Comparison of ENCODE assay signal across 11 cellular contexts in the genomic region with DNA sequence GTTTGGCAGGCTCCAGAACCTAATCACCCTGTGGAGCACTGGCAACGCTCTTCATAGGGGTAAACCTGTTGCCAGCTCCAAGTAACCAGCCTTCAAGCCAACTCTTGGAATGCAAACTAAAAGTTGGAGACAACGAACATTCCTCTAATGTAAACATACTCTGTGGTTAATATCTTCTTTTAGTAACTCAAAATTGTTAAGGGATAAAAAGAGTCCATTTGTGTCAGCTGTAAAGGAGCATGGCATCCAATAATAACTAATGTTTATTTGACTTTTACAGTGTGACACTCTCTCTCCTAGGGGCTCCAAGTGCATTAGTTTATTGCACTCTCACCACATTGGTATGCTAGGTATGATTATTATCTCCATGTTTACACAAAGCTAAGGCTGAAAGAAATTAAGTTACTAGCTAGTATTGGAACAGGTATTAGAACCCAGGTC. TPM values are rescaled to one million over a fixed set of nuclear protein-coding genes. Genes with fewer than 3 reads are reported as not detected.
DNase-seq lines count a peak whose midpoint lies in the region; ATAC-seq, FAIRE-seq and TF ChIP-seq lines count a peak whose summit lies in the region.
"Had no signal": no experiment of that assay in that cellular context is flagged by ENCODE, and none has a peak within 500 bp of the region (broad histone marks: within the 10 kb centered on the region; RNA-seq: fewer than 3 reads in every experiment).

No MANE protein-coding gene starts in this region.

- H2BK15ac ChIP-seq in H1 (ENCODE audit: low read length) = no peak overlapping the region

- H3F3A ChIP-seq in GM23338 (replicated peaks; ENCODE audit: low read depth) = peaks cover 18% of the 10 kb centered on the region; the same call in 1 of the 2 replicates

- intact Hi-C loops in pancreas (cut with DNase I) = no loop called here

- TF ChIP-seq RAD21 in H1 (IDR thresholded peaks at IDR 0.05 in 1 of 2, conservative IDR thresholded peaks at IDR 0.05 in 1 of 2; ENCODE audit: low read depth in 2 of 2, low read length in 2 of 2) = no peak

- no peak for DNase-seq in GM23338 (ENCODE audit: low spot score)
- DNase-seq in NCI-H446 (lab: John Stamatoyannopoulos, UW) = peak; percentile 45 to 80
- no peak for DNase-seq in H1 (ENCODE audit: low read depth in 1 of 2, low spot score in 2 of 2)
- DNase-seq in pancreas = peak in 1 of 6 donors; percentile 22
- no peak for DNase-seq in DMS 273 treated with DMSO at 0.1 percent for 48 hours (lab: John Stamatoyannopoulos, UW)
- DNase-seq in activated naive CD4-positive, alpha-beta T cell treated with Interleukin-2 at 50 U/mL for 16 hours = no peak
- DNase-seq in activated CD8-positive, alpha-beta memory T cell treated with anti-CD3 and anti-CD28 coated beads, Interleukin-2, amount 10 ng/mL, durations not matched to agents 7 days and 5 days = no peak
- DNase-seq: activated naive CD8-positive, alpha-beta T cell treated with anti-CD3 and anti-CD28 coated beads, Interleukin-2, amount 10 ng/mL, durations not matched to agents 7 days and 5 days; NCI-H1092 had no signal

- TF ChIP-seq CTCF in GM23338 (conservative IDR thresholded peaks at IDR 0.05; ENCODE audit: low read depth in 2 of 2) (no peak), H1 (IDR thresholded peaks at IDR 0.05; ENCODE audit: control extremely low read depth in 1 of 3, insufficient read depth in 1 of 3, low read depth in 1 of 3, low read length in 3 of 3) (no peak), pancreas (IDR thresholded peaks at IDR 0.05) (no peak)

- H3K27ac Mint-ChIP-seq in GM23338 = no peak overlapping the region
- no peak overlapping the region for H3K27ac Mint-ChIP-seq in activated CD8-positive, alpha-beta memory T cell treated with anti-CD3 and anti-CD28 coated beads, Interleukin-2, amount 10 ng/mL, durations not matched to agents 7 days and 5 days
- H3K27ac Mint-ChIP-seq: activated naive CD8-positive, alpha-beta T cell treated with anti-CD3 and anti-CD28 coated beads, Interleukin-2, amount 10 ng/mL, durations not matched to agents 7 days and 5 days; nephron had no signal

- no peak overlapping the region for H2BK5ac ChIP-seq in H1 (ENCODE audit: low read depth, low read length)

- H3K4me3 ChIP-seq in GM23338 (no peak overlapping the region), H1 (ENCODE audit: extremely low read depth in 1 of 4, insufficient read depth in 2 of 4, low read depth in 3 of 4, low read length in 4 of 4) (no peak overlapping the region), pancreas (no peak overlapping the region)

- H2BK12ac ChIP-seq in H1 (ENCODE audit: low read depth, low read length) = no peak overlapping the region

- no peak overlapping the region for H3K18ac ChIP-seq in H1 (ENCODE audit: extremely low read depth, low read length)

- no peak overlapping the region for H4K8ac ChIP-seq in H1 (ENCODE audit: extremely low read depth, insufficient read depth, low read length)

- H3K4me1 ChIP-seq in GM23338 (ENCODE audit: insufficient read depth) = peaks cover 74% of the 10 kb centered on the region
- H3K4me1 ChIP-seq in H1 (replicated peaks in 1 of 4; ENCODE audit: control insufficient read depth in 3 of 4, insufficient read depth in 4 of 4, low read length in 3 of 4) = peaks cover 7 to 32% (median 20%) of the 10 kb centered on the region in 4 experiments
- peaks cover 0 to 3% (median 0%) of the 10 kb centered on the region in 3 donors for H3K4me1 ChIP-seq in pancreas

- H4K5ac ChIP-seq in H1 (ENCODE audit: insufficient read length, low read depth, low read length) = no peak overlapping the region

- 0 out of 2 replicates have a peak overlapping the region, but pooled peaks have one; percentile 4 for H3K4me2 ChIP-seq in GM23338
- no peak overlapping the region for H3K4me2 ChIP-seq in H1 (ENCODE audit: insufficient read depth in 1 of 2, low read depth in 2 of 2, low read length in 2 of 2)

- no peaks in the 10 kb centered on the region for H3K79me1 ChIP-seq in H1 (ENCODE audit: low read depth, low read length)

- H3K4me3 Mint-ChIP-seq in GM23338 = no peak overlapping the region
- H3K4me3 Mint-ChIP-seq in activated CD8-positive, alpha-beta memory T cell treated with anti-CD3 and anti-CD28 coated beads, Interleukin-2, amount 10 ng/mL, durations not matched to agents 7 days and 5 days = no peak overlapping the region
- H3K4me3 Mint-ChIP-seq: activated naive CD8-positive, alpha-beta T cell treated with anti-CD3 and anti-CD28 coated beads, Interleukin-2, amount 10 ng/mL, durations not matched to agents 7 days and 5 days; nephron had no signal

- no peak overlapping the region for H3K27ac ChIP-seq in GM23338 (ENCODE audit: low read depth)
- H3K27ac ChIP-seq in H1 (ENCODE audit: low read depth, low read length) = no peak overlapping the region
- H3K27ac ChIP-seq in pancreas = peak overlapping the region in 1 of 4 donors; percentile 42

- H3K9me3 Mint-ChIP-seq in GM23338 = 0 out of 3 replicates have a peak, but pooled peaks cover 3% of the 10 kb centered on the region
- H3K9me3 Mint-ChIP-seq in activated CD8-positive, alpha-beta memory T cell treated with anti-CD3 and anti-CD28 coated beads, Interleukin-2, amount 10 ng/mL, durations not matched to agents 7 days and 5 days (ENCODE audit: low read depth) = no peaks in the 10 kb centered on the region
- H3K9me3 Mint-ChIP-seq: activated naive CD8-positive, alpha-beta T cell treated with anti-CD3 and anti-CD28 coated beads, Interleukin-2, amount 10 ng/mL, durations not matched to agents 7 days and 5 days; nephron had no signal

- FAIRE-seq in H1 (lab: Jason Lieb, UNC) (no peak), pancreas (lab: Jason Lieb, UNC) (no peak)

- H3K79me2 ChIP-seq in GM23338 (replicated peaks; ENCODE audit: insufficient read depth) (no peaks in the 10 kb centered on the region), H1 (ENCODE audit: control insufficient read depth in 1 of 2, insufficient read depth in 2 of 2, low read length in 2 of 2) (no peaks in the 10 kb centered on the region)

- H3K27me3 ChIP-seq in GM23338 (ENCODE audit: insufficient read depth) (peaks cover 34% of the 10 kb centered on the region), H1 (replicated peaks in 1 of 4; ENCODE audit: control insufficient read depth in 3 of 4, extremely low read depth in 1 of 4, insufficient read depth in 3 of 4, low read length in 3 of 4) (peaks cover 0 to 31% (median 19%) of the 10 kb centered on the region in 4 experiments; a peak in 6 of 7 replicates), pancreas (no peaks in the 10 kb centered on the region)

- H4K91ac ChIP-seq in H1 (replicated peaks; ENCODE audit: insufficient read length, low read length) = no peak overlapping the region

- peaks cover 53% of the 10 kb centered on the region for H3K4me1 Mint-ChIP-seq in GM23338
- peaks cover 10% of the 10 kb centered on the region for H3K4me1 Mint-ChIP-seq in activated CD8-positive, alpha-beta memory T cell treated with anti-CD3 and anti-CD28 coated beads, Interleukin-2, amount 10 ng/mL, durations not matched to agents 7 days and 5 days

- CTCF ChIA-PET in H1 (lab: Charles Lee; ENCODE audit: partially characterized antibody) = interaction anchor here (0.6 to 7.4 kb wide), 5 partner anchors 11 to 505 kb away, joined by 3 to 61 read pairs (median 3); no protein-coding TSS in a partner anchor
- CTCF ChIA-PET in activated CD8-positive, alpha-beta memory T cell treated with anti-CD3 and anti-CD28 coated beads, Interleukin-2, amount 10 ng/mL, durations not matched to agents 7 days and 5 days (lab: Charles Lee) = no interaction called here

- no peak overlapping the region for H3K23ac ChIP-seq in H1 (ENCODE audit: insufficient read length)

- WGBS in H1 (ENCODE audit: extremely low coverage in 1 of 2, insufficient coverage in 1 of 2, insufficient read length in 1 of 2, insufficient replicate concordance in 2 of 2, low coverage in 1 of 2, low lambda C conversion rate in 2 of 2, missing lambda C conversion rate in 1 of 2), 2 experiments = 87% methylated on average over 2 of the region's 2 CpGs; no CpG with 5 or more reads in 1 of the 2 experiments
- WGBS in pancreas, 2 donors = 14 to 15% methylated on average over 2 of the region's 2 CpGs

- no peak overlapping the region for H3K4ac ChIP-seq in H1 (replicated peaks; ENCODE audit: insufficient read length, low read depth, low read length)

- H3K36me3 ChIP-seq in GM23338 (ENCODE audit: insufficient read depth) = no peaks in the 10 kb centered on the region
- no peaks in the 10 kb centered on the region for H3K36me3 ChIP-seq in H1 (ENCODE audit: control insufficient read depth in 2 of 4, insufficient read depth in 4 of 4, low read length in 3 of 4)
- no peaks in the 10 kb centered on the region for H3K36me3 ChIP-seq in pancreas

- TF ChIP-seq EP300 in H1 (IDR thresholded peaks at IDR 0.05; ENCODE audit: borderline replicate concordance in 1 of 2, low read depth in 2 of 2, low read length in 2 of 2) = no peak

- no peaks in the 10 kb centered on the region for H3K9me2 ChIP-seq in GM23338 (ENCODE audit: insufficient read depth)

- TF ChIP-seq POLR2A in H1 (IDR thresholded peaks at IDR 0.05; ENCODE audit: control extremely low read depth in 1 of 2, low read depth in 2 of 2, low read length in 2 of 2) = no peak

- H3K9ac ChIP-seq in H1 (replicated peaks in 1 of 4; ENCODE audit: extremely low read depth in 1 of 4, low read depth in 3 of 4, low read length in 3 of 4) = no peak overlapping the region

- no peak overlapping the region for H2BK120ac ChIP-seq in H1 (replicated peaks; ENCODE audit: low read depth, low read length)

- H2BK20ac ChIP-seq in H1 (ENCODE audit: low read length) = peak overlapping the region; percentile 68; the same call in 1 of the 2 replicates

- ATAC-seq in GM23338 = no peak
- peak in 3 of 4 donors; percentile 39 to 55 (median 48) for ATAC-seq in pancreas
- ATAC-seq in activated CD8-positive, alpha-beta memory T cell treated with anti-CD3 and anti-CD28 coated beads, Interleukin-2, amount 10 ng/mL, durations not matched to agents 7 days and 5 days = no peak
- ATAC-seq: sciatic nerve had no signal

- no peaks in the 10 kb centered on the region for H4K20me1 ChIP-seq in GM23338 (replicated peaks; ENCODE audit: insufficient read depth)
- H4K20me1 ChIP-seq in H1 (replicated peaks in 1 of 2; ENCODE audit: control insufficient read depth in 1 of 2, insufficient read depth in 2 of 2, low read length in 2 of 2) = no peaks in the 10 kb centered on the region

- no peak overlapping the region for H2AK5ac ChIP-seq in H1 (ENCODE audit: low read depth, low read length)

- no peak overlapping the region for H3K56ac ChIP-seq in H1 (replicated peaks; ENCODE audit: insufficient read length, low read depth, low read length)

- peaks cover 6% of the 10 kb centered on the region for H3K23me2 ChIP-seq in H1 (ENCODE audit: low read depth, low read length)

- H3K9me3 ChIP-seq in H1 (ENCODE audit: insufficient read depth in 2 of 2, low read depth in 1 of 2, low read length in 1 of 2) (no peaks in the 10 kb centered on the region), pancreas (no peaks in the 10 kb centered on the region)

- POLR2A ChIA-PET in H1 (lab: Charles Lee; ENCODE audit: partially characterized antibody) = interaction anchor here (1.4 to 1.5 kb wide), 2 partner anchors 11 to 80 kb away, joined by 4 to 5 read pairs; no protein-coding TSS in a partner anchor

- no peak overlapping the region for H3K14ac ChIP-seq in H1 (ENCODE audit: insufficient read length)

- peaks cover 20% of the 10 kb centered on the region for H3K27me3 Mint-ChIP-seq in GM23338 (ENCODE audit: insufficient read depth, low read depth, poor library complexity)
- H3K27me3 Mint-ChIP-seq in activated CD8-positive, alpha-beta memory T cell treated with anti-CD3 and anti-CD28 coated beads, Interleukin-2, amount 10 ng/mL, durations not matched to agents 7 days and 5 days = peaks cover 24% of the 10 kb centered on the region

- H3K36me3 Mint-ChIP-seq in GM23338 (ENCODE audit: low read depth) = no peaks in the 10 kb centered on the region
- no peaks in the 10 kb centered on the region for H3K36me3 Mint-ChIP-seq in activated CD8-positive, alpha-beta memory T cell treated with anti-CD3 and anti-CD28 coated beads, Interleukin-2, amount 10 ng/mL, durations not matched to agents 7 days and 5 days
- H3K36me3 Mint-ChIP-seq: activated naive CD8-positive, alpha-beta T cell treated with anti-CD3 and anti-CD28 coated beads, Interleukin-2, amount 10 ng/mL, durations not matched to agents 7 days and 5 days had no signal

- H2AFZ ChIP-seq in GM23338 = no peak overlapping the region
- no peak overlapping the region for H2AFZ ChIP-seq in H1 (ENCODE audit: low read length)

RNA-seq across cellular contexts. Expression of gene AMOTL1, which starts 31.0 kb away (rescaled TPM):
- total RNA-seq in GM23338 (2014; rRNA removed; shearing (Covaris generic)) = 18.7 TPM in 2 replicates
- 4.1 and 4.3 TPM in 2 replicates for polyA plus RNA-seq in GM23338 (2016; fragmentation: Nextera tagmentation; extraction: Ambion mirVana)
- total RNA-seq in H1 (2021; fragmentation: NEBNext Ultra II Directional; extraction: Animal tissue kit (Norgen Biotek cat#: 25700)) = 27.6 and 31.6 TPM in 2 replicates
- polyA plus RNA-seq in H1 (2011; rRNA removed) = 8.2 and 9.0 TPM in 2 replicates
- 8.4 TPM for polyA plus RNA-seq in H1 (2011; cell fraction: cytosol; rRNA removed)
- polyA plus RNA-seq in H1 (2011; cell fraction: nucleus; rRNA removed) = 14.7 TPM
- 9.5 to 14.6 TPM (median 12.7 TPM) in 4 replicates for polyA plus RNA-seq in H1 (2012, experiment 1 of 2)
- 2.1 TPM for polyA plus RNA-seq in H1 (2012, experiment 2 of 2)
- 15.3 TPM for polyA plus RNA-seq in H1 (2013, experiment 1 of 2)
- polyA plus RNA-seq in H1 (2013, experiment 2 of 2) = 14.1 TPM
- polyA minus RNA-seq in H1 (2011; rRNA and poly(A)+ RNA removed) = 27.2 and 28.2 TPM in 2 replicates
- 15.4 TPM for polyA minus RNA-seq in H1 (2011; cell fraction: cytosol; rRNA and poly(A)+ RNA removed)
- 28.6 TPM for polyA minus RNA-seq in H1 (2011; cell fraction: nucleus; rRNA and poly(A)+ RNA removed)
- 10 to 100 TPM; 17.0 to 30.2 (median 19.6) TPM for total RNA-seq in pancreas
- polyA plus RNA-seq in pancreas = 1 to 10 TPM; 3.5 to 5.5 TPM
- total RNA-seq in activated CD8-positive, alpha-beta memory T cell treated with anti-CD3 and anti-CD28 coated beads, Interleukin-2, amount 10 ng/mL, durations not matched to agents 7 days and 5 days = 1 to 10 TPM; 3.9 to 4.6 TPM

Comparison
In these comparisons a context has a peak if more than half of its experiments do, and no peak if none do; other contexts are left out.
1. ATAC-seq: peak in pancreas (3 of 4); none in GM23338 (single experiment) and activated CD8-positive, alpha-beta memory T cell treated with anti-CD3 and anti-CD28 coated beads, Interleukin-2, amount 10 ng/mL, durations not matched to agents 7 days and 5 days (single experiment).
2. DNase-seq: peak in NCI-H446 (2 of 2); none in GM23338 (single experiment), H1 (0 of 2), DMS 273 treated with DMSO at 0.1 percent for 48 hours (single experiment), activated naive CD4-positive, alpha-beta T cell treated with Interleukin-2 at 50 U/mL for 16 hours (single experiment) and activated CD8-positive, alpha-beta memory T cell treated with anti-CD3 and anti-CD28 coated beads, Interleukin-2, amount 10 ng/mL, durations not matched to agents 7 days and 5 days (single experiment).